9 cellular contexts compared by ENCODE assay signal in genomic region chr15:33902043-33902442, GRCh38.
"Had no signal": no experiment of that assay in that cellular context is flagged by ENCODE, and none has a peak within 500 bp of the region (broad histone marks: within the 10 kb centered on the region; RNA-seq: fewer than 3 reads in every experiment).

No MANE protein-coding gene starts in this region.

- H3K9ac ChIP-seq: KMS-11 had no signal

- H3K9me3 Mint-ChIP-seq: GM23338, IgD-negative memory B cell had no signal

- H3K36me3 Mint-ChIP-seq: IgD-negative memory B cell had no signal

- H3K4me2 ChIP-seq: GM23338, KMS-11 had no signal

- H3K4me3 Mint-ChIP-seq: GM23338, IgD-negative memory B cell had no signal

- H3K27ac ChIP-seq: KMS-11 had no signal

- H2AFZ ChIP-seq: GM23338 had no signal

- H3K36me3 ChIP-seq: HAP-1 had no signal

- H3K27ac Mint-ChIP-seq: GM23338, IgD-negative memory B cell had no signal

- FAIRE-seq: H1, HTR-8/SVneo had no signal

- ATAC-seq: GM23338, HCT116 had no signal

- H3K4me3 ChIP-seq: GM23338, HAP-1 had no signal

- H3K9me3 ChIP-seq: HAP-1 had no signal

- DNase-seq: H7, KBM-7 had no signal
